Comparison of ENCODE assay signal across 34 cellular contexts in genomic region chr19:38907227-38907626, GRCh38. TPM values are rescaled to one million over a fixed set of nuclear protein-coding genes. Genes with fewer than 3 reads are reported as not detected.
"Had no signal": no experiment of that assay in that cellular context is flagged by ENCODE, and none has a peak within 500 bp of the region (broad histone marks: within the 10 kb centered on the region; RNA-seq: fewer than 3 reads in every experiment).

No MANE protein-coding gene starts in this region.

- DNase-seq: activated CD4-positive, alpha-beta T cell treated with anti-CD3 and anti-CD28 coated beads for 48 hours; activated CD4-positive, alpha-beta T cell treated with anti-CD3 and anti-CD28 coated beads, Interleukin-2, amount 50 U/mL, for 48 hours; activated CD8-positive, alpha-beta memory T cell treated with anti-CD3 and anti-CD28 coated beads, Interleukin-2, amount 50 U/mL, for 4 hours; activated effector memory CD4-positive, alpha-beta T cell treated with anti-CD3 and anti-CD28 coated beads, Interleukin-2, amount 50 U/mL, for 16 hours; activated naive CD4-positive, alpha-beta T cell treated with anti-CD3 and anti-CD28 coated beads for 36 hours; activated naive CD8-positive, alpha-beta T cell treated with anti-CD3 and anti-CD28 coated beads, Interleukin-2, amount 10 ng/mL, durations not matched to agents 7 days and 5 days; activated T-cell treated with anti-CD3 and anti-CD28 coated beads, Interleukin-2, amount 50 U/mL, for 1 hour; amygdala; caudate nucleus; endodermal cell; foreskin keratinocyte; heart left ventricle; hypothalamus; left ventricle myocardium superior; mucosa of descending colon; nephron progenitor cell; ovary; retina; sigmoid colon; small intestine; stimulated activated CD4-positive, alpha-beta T cell treated with anti-CD3 and anti-CD28 coated beads, Interleukin-4, amount 100 ng/mL, for 24 hours; stimulated activated naive CD8-positive, alpha-beta T cell treated with anti-CD3 and anti-CD28 coated beads, Interleukin-15, amount 100 ng/mL, for 72 hours; substantia nigra; T-helper 17 cell; T1000; uterus; WERI-Rb-1 had no signal

- H3K4me3 ChIP-seq: esophagus muscularis mucosa, heart left ventricle, mucosa of descending colon, ovary, prostate gland, sigmoid colon, uterus had no signal

- FAIRE-seq: islet of Langerhans, small intestine had no signal

- H3K36me3 ChIP-seq: ovary, uterus had no signal

- H3K27ac ChIP-seq: esophagus muscularis mucosa, foreskin keratinocyte, heart left ventricle, ovary, prostate gland, sigmoid colon, uterus, WERI-Rb-1 had no signal

- H3K9me3 ChIP-seq: esophagus muscularis mucosa, heart left ventricle, mucosa of descending colon, ovary, prostate gland, sigmoid colon, uterus had no signal

- H3K27me3 ChIP-seq: ovary had no signal

- ATAC-seq: activated CD4-positive, CD25-positive, alpha-beta regulatory T cell treated with anti-CD3 and anti-CD28 coated beads, Interleukin-2, amount 50 U/mL, for 24 hours; foreskin keratinocyte; heart left ventricle; left ventricle myocardium superior; mucosa of descending colon; stimulated activated memory B cell treated with anti-CD40 and anti-IgM and Interleukin-4, amounts not matched to agents 10 μg/mL and 1 μg/mL and 100 μg/mL, for 72 hours; stimulated activated naive CD8-positive, alpha-beta T cell treated with anti-CD3 and anti-CD28 coated beads, Interleukin-15, amount 100 ng/mL, for 72 hours; T-helper 17 cell had no signal

- H3K4me1 ChIP-seq: heart left ventricle, prostate gland, sigmoid colon, uterus had no signal

RNA-seq across cellular contexts. Expression of gene CCER2, which starts 4.8 kb away (rescaled TPM):
- total RNA-seq: foreskin keratinocyte, left ventricle myocardium superior, lung microvascular endothelial cell, mesenteric fat pad had no signal
